In genomic region chr12:51907083-51907863, GRCh38 we compare ENCODE assay signal across 9 cellular contexts. TPM values are rescaled to one million over a fixed set of nuclear protein-coding genes. Genes with fewer than 3 reads are reported as not detected.
DNase-seq lines count a peak whose midpoint lies in the region; ATAC-seq lines count a peak whose summit lies in the region.
"Had no signal": no experiment of that assay in that cellular context is flagged by ENCODE, and none has a peak within 500 bp of the region (broad histone marks: within the 10 kb centered on the region; RNA-seq: fewer than 3 reads in every experiment).

TSS of gene ACVRL1 (plus strand) at chr12:51907504. CDS start at chr12:51912475, 4,971 bp downstream.

- H3K4me3 ChIP-seq in NT2/D1 (ENCODE audit: insufficient read length, low read depth) (no peak within 1 kb of the TSS), mesodermal cell (ENCODE audit: extremely low read depth, insufficient read depth, low read length, poor library complexity, severe bottlenecking) (peak within 1 kb of the TSS; percentile 42)

- peaks cover 16% of the 10 kb centered on the region for H3K4me1 ChIP-seq in NT2/D1 (ENCODE audit: insufficient read depth, insufficient read length)
- peaks cover 55% of the 10 kb centered on the region for H3K4me1 ChIP-seq in mesodermal cell (ENCODE audit: control insufficient read depth, insufficient read depth, low read length, poor library complexity, severe bottlenecking)

- DNase-seq in NT2/D1 (ENCODE audit: low read depth, low spot score) (no peak), NCI-H446 (lab: John Stamatoyannopoulos, UW) (no peak), ecto neural progenitor cell (ENCODE audit: low spot score) (no peak)
- DNase-seq: NCI-H1417 had no signal

- peak within 1 kb of the TSS; percentile 23 for H3K9ac ChIP-seq in NT2/D1 (ENCODE audit: insufficient read length, low read depth)

- H3K27ac ChIP-seq in mesodermal cell (ENCODE audit: low read depth, low read length, severe bottlenecking), result peak within 1 kb of the TSS; percentile 89
- peak within 1 kb of the TSS; percentile 64 for H3K27ac ChIP-seq in temporal lobe (ENCODE audit: low read depth, low read length)

- ATAC-seq in esophagus mucosa, result peak; percentile 17
- no peak for ATAC-seq in HG03457 (IDR thresholded peaks at IDR 0.05; ENCODE audit: unreplicated experiment)
- ATAC-seq in HG03159 (IDR thresholded peaks at IDR 0.05; ENCODE audit: unreplicated experiment), result no peak

- H3K9me3 ChIP-seq in NT2/D1 (ENCODE audit: insufficient read depth, low read length) (no peaks in the 10 kb centered on the region), mesodermal cell (ENCODE audit: control insufficient read depth, low read length) (no peaks in the 10 kb centered on the region)

- peaks cover 16% of the 10 kb centered on the region for H3K27me3 ChIP-seq in NT2/D1 (ENCODE audit: insufficient read depth, insufficient read length)

- WGBS in mesodermal cell (ENCODE audit: insufficient coverage in 2 of 2), 2 experiments, result 15 to 24% methylated on average over 43 to 60 of the region's 74 CpGs

- H3K36me3 ChIP-seq in NT2/D1 (ENCODE audit: insufficient read depth, insufficient read length, low read length) (no peaks in the 10 kb centered on the region), mesodermal cell (ENCODE audit: control insufficient read depth, insufficient read depth, low read length) (no peaks in the 10 kb centered on the region)

RNA-seq across cellular contexts. Expression of gene ACVRL1, which starts in this region (rescaled TPM):
- total RNA-seq in esophagus mucosa, result 4.9 TPM
- 40.5 TPM for polyA plus RNA-seq in mesodermal cell (2013, experiment 1 of 2)
- 31.3 TPM for polyA plus RNA-seq in mesodermal cell (2013, experiment 2 of 2)
- total RNA-seq in temporal lobe, result 7.9 TPM
